19 cellular contexts compared by ENCODE assay signal in the genomic region with DNA sequence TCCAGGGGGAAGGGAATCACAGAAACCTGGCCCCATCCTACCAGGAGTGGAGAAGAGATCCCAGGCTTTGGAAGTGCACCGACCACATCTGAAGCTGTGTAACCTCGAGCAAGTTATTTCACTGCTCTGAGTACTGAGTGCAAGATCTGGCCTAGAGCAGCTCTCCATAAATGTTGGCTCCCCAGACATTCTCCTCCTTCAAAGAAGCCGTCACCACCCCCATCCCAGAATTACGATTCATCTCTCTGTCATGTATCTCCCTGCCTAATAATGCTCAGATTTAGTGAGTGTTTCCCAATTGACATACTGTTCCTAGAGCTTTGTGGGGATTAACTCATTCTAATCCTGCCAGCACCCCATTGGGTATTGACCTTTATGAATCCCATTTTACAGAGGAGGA. TPM values are rescaled to one million over a fixed set of nuclear protein-coding genes. Genes with fewer than 3 reads are reported as not detected.
DNase-seq lines count a peak whose midpoint lies in the region; ATAC-seq and TF ChIP-seq lines count a peak whose summit lies in the region.
"Had no signal": no experiment of that assay in that cellular context is flagged by ENCODE, and none has a peak within 500 bp of the region (broad histone marks: within the 10 kb centered on the region; RNA-seq: fewer than 3 reads in every experiment).

No MANE protein-coding gene starts in this region.

- H3K4me1 ChIP-seq in ascending aorta (peaks cover 27 to 84% of the 10 kb centered on the region in 2 donors), mucosa of rectum (ENCODE audit: control insufficient read depth in 2 of 2, insufficient read depth in 2 of 2, low read length in 2 of 2) (peaks cover 2 to 11% of the 10 kb centered on the region in 2 donors), stomach smooth muscle (ENCODE audit: control insufficient read depth, insufficient read depth, low read length) (peaks cover 86% of the 10 kb centered on the region)

- H3K9me3 Mint-ChIP-seq in immature natural killer cell: no peaks in the 10 kb centered on the region
- H3K9me3 Mint-ChIP-seq in stimulated activated memory B cell treated with anti-CD40 and anti-IgM and Interleukin-4, amounts not matched to agents 10 μg/mL and 1 μg/mL and 100 μg/mL, for 72 hours: no peaks in the 10 kb centered on the region
- H3K9me3 Mint-ChIP-seq: activated CD4-positive, alpha-beta memory T cell treated with anti-CD3 and anti-CD28 coated beads, Interleukin-2, amount 10 ng/mL, durations not matched to agents 7 days and 5 days; activated naive CD8-positive, alpha-beta T cell treated with anti-CD3 and anti-CD28 coated beads, Interleukin-2, amount 10 ng/mL, durations not matched to agents 7 days and 5 days had no signal

- H3K27ac ChIP-seq in ascending aorta (peak overlapping the region; percentile 92 to 94), mucosa of rectum (ENCODE audit: low read depth in 2 of 2, low read length in 2 of 2) (peak overlapping the region; percentile 17 to 18), stomach smooth muscle (ENCODE audit: low read length) (peak overlapping the region; percentile 88)

- no peak for ATAC-seq in stimulated activated memory B cell treated with anti-CD40 and anti-IgM and Interleukin-4, amounts not matched to agents 10 μg/mL and 1 μg/mL and 100 μg/mL, for 72 hours
- no peak for ATAC-seq in HG02981 (IDR thresholded peaks at IDR 0.05; ENCODE audit: unreplicated experiment)

- H3K27ac Mint-ChIP-seq in immature natural killer cell: no peak overlapping the region
- no peak overlapping the region for H3K27ac Mint-ChIP-seq in stimulated activated memory B cell treated with anti-CD40 and anti-IgM and Interleukin-4, amounts not matched to agents 10 μg/mL and 1 μg/mL and 100 μg/mL, for 72 hours
- H3K27ac Mint-ChIP-seq: activated CD4-positive, alpha-beta memory T cell treated with anti-CD3 and anti-CD28 coated beads, Interleukin-2, amount 10 ng/mL, durations not matched to agents 7 days and 5 days; activated naive CD8-positive, alpha-beta T cell treated with anti-CD3 and anti-CD28 coated beads, Interleukin-2, amount 10 ng/mL, durations not matched to agents 7 days and 5 days had no signal

- no peak for TF ChIP-seq CTCF in ascending aorta (IDR thresholded peaks at IDR 0.05)

- intact Hi-C loops in ascending aorta (cut with DNase I): no loop called here

- H3K4me3 ChIP-seq in ascending aorta: peak overlapping the region in 1 of 2 donors; percentile 12
- no peak overlapping the region for H3K4me3 ChIP-seq in mucosa of rectum (ENCODE audit: low read length in 2 of 2)
- no peak overlapping the region for H3K4me3 ChIP-seq in stomach smooth muscle (ENCODE audit: low read length in 2 of 2)
- H3K4me3 ChIP-seq: Peyer's patch had no signal

- no peak overlapping the region for H3K9ac ChIP-seq in mucosa of rectum (ENCODE audit: low read depth in 1 of 2, low read length in 2 of 2)
- peak overlapping the region; percentile 42 to 74 for H3K9ac ChIP-seq in stomach smooth muscle (ENCODE audit: low read length in 2 of 2)

- H3K36me3 ChIP-seq in ascending aorta (no peaks in the 10 kb centered on the region), mucosa of rectum (ENCODE audit: control insufficient read depth in 2 of 2, insufficient read depth in 2 of 2, low read length in 2 of 2) (no peaks in the 10 kb centered on the region), stomach smooth muscle (ENCODE audit: control insufficient read depth in 2 of 2, insufficient read depth in 2 of 2, low read length in 2 of 2) (no peaks in the 10 kb centered on the region)
- H3K36me3 ChIP-seq: Peyer's patch had no signal

- no peak overlapping the region for H3K4me3 Mint-ChIP-seq in immature natural killer cell
- no peak overlapping the region for H3K4me3 Mint-ChIP-seq in stimulated activated memory B cell treated with anti-CD40 and anti-IgM and Interleukin-4, amounts not matched to agents 10 μg/mL and 1 μg/mL and 100 μg/mL, for 72 hours
- H3K4me3 Mint-ChIP-seq: activated CD4-positive, alpha-beta memory T cell treated with anti-CD3 and anti-CD28 coated beads, Interleukin-2, amount 10 ng/mL, durations not matched to agents 7 days and 5 days; activated naive CD8-positive, alpha-beta T cell treated with anti-CD3 and anti-CD28 coated beads, Interleukin-2, amount 10 ng/mL, durations not matched to agents 7 days and 5 days had no signal

- no peaks in the 10 kb centered on the region for H3K4me1 Mint-ChIP-seq in immature natural killer cell
- no peaks in the 10 kb centered on the region for H3K4me1 Mint-ChIP-seq in stimulated activated memory B cell treated with anti-CD40 and anti-IgM and Interleukin-4, amounts not matched to agents 10 μg/mL and 1 μg/mL and 100 μg/mL, for 72 hours

- DNase-seq in EH (ENCODE audit: low read depth) (peak; percentile 62), ascending aorta (ENCODE audit: low spot score in 2 of 2) (peak in 1 of 2 donors; percentile 54), immature natural killer cell (no peak), HUDEP-2 (lab: John Stamatoyannopoulos, UW; ENCODE audit: unreplicated experiment in 76 of 76) (no peak)
- DNase-seq: activated CD4-positive, alpha-beta memory T cell treated with anti-CD3 and anti-CD28 coated beads, Interleukin-2, amount 10 ng/mL, durations not matched to agents 7 days and 5 days; activated T-cell treated with anti-CD3 and anti-CD28 coated beads, Interleukin-2, amount 50 U/mL, for 48 hours; central memory CD4-positive, alpha-beta T cell; effector memory CD4-positive, alpha-beta T cell; KG1; NCI-H1105; NCI-H2171; NCI-H82; stimulated activated CD4-positive, alpha-beta T cell treated with anti-CD3 and anti-CD28 coated beads, Interleukin-4, amount 100 ng/mL, for 4 hours had no signal

- H3K9me3 ChIP-seq in ascending aorta (no peaks in the 10 kb centered on the region), mucosa of rectum (ENCODE audit: control insufficient read depth in 2 of 2, low read length in 2 of 2) (no peaks in the 10 kb centered on the region), stomach smooth muscle (ENCODE audit: control insufficient read depth in 2 of 2, low read length in 2 of 2) (no peaks in the 10 kb centered on the region)
- H3K9me3 ChIP-seq: Peyer's patch had no signal

- peaks cover 0 to 4% (median 2%) of the 10 kb centered on the region in 3 donors for H3K27me3 Mint-ChIP-seq in immature natural killer cell (ENCODE audit: low read depth in 3 of 3)
- H3K27me3 Mint-ChIP-seq in stimulated activated memory B cell treated with anti-CD40 and anti-IgM and Interleukin-4, amounts not matched to agents 10 μg/mL and 1 μg/mL and 100 μg/mL, for 72 hours: peaks cover 69% of the 10 kb centered on the region

- H3K36me3 Mint-ChIP-seq in immature natural killer cell: no peaks in the 10 kb centered on the region
- H3K36me3 Mint-ChIP-seq in stimulated activated memory B cell treated with anti-CD40 and anti-IgM and Interleukin-4, amounts not matched to agents 10 μg/mL and 1 μg/mL and 100 μg/mL, for 72 hours: no peaks in the 10 kb centered on the region
- H3K36me3 Mint-ChIP-seq: activated naive CD8-positive, alpha-beta T cell treated with anti-CD3 and anti-CD28 coated beads, Interleukin-2, amount 10 ng/mL, durations not matched to agents 7 days and 5 days had no signal

- no peaks in the 10 kb centered on the region for H3K27me3 ChIP-seq in ascending aorta
- H3K27me3 ChIP-seq in mucosa of rectum (ENCODE audit: control insufficient read depth in 2 of 2, insufficient read depth in 2 of 2, low read length in 2 of 2): no peaks in the 10 kb centered on the region
- H3K27me3 ChIP-seq in stomach smooth muscle (ENCODE audit: control insufficient read depth in 1 of 2, insufficient read depth in 2 of 2, low read length in 2 of 2): no peaks in the 10 kb centered on the region
- H3K27me3 ChIP-seq: Peyer's patch had no signal

RNA-seq across cellular contexts. Expression of a gene that starts 51.7 kb away (rescaled TPM):
- 1,334 TPM for total RNA-seq in ascending aorta
- under 1 TPM in 1 of 3 donors, not detected in 2; 0.40 TPM for polyA plus RNA-seq in immature natural killer cell

Comparison
In these comparisons a context has a peak if more than half of its experiments do, and no peak if none do; other contexts are left out.
1. H3K27ac ChIP-seq: peak in every context shown above with its lines; median percentile 93 in ascending aorta; 88 in stomach smooth muscle; 18 in mucosa of rectum.
2. H3K9ac ChIP-seq: peak in stomach smooth muscle (2 of 2); none in mucosa of rectum (0 of 2).